8 cellular contexts compared by ENCODE assay signal in genomic region chr9:131799177-131799823, GRCh38. TPM values are rescaled to one million over a fixed set of nuclear protein-coding genes. Genes with fewer than 3 reads are reported as not detected.
A peak's percentile ranks its signal among the peaks of the same experiment; 100 is the strongest.
DNase-seq lines count a peak whose midpoint lies in the region; ATAC-seq and TF ChIP-seq lines count a peak whose summit lies in the region.

No MANE protein-coding gene starts in this region.

- H3K9me3 ChIP-seq in SJCRH30 (replicated peaks), result no peaks in the 10 kb centered on the region
- no peaks in the 10 kb centered on the region for H3K9me3 ChIP-seq in adrenal gland (replicated peaks in 1 of 3)

- TF ChIP-seq CTCF in adrenal gland (IDR thresholded peaks at IDR 0.05), result no peak

- DNase-seq in GM19240 (ENCODE audit: insufficient read length, low spot score) (peak; percentile 46), SJCRH30 (peak; percentile 83 to 90), adrenal gland (peak; percentile 34 to 67 (median 55)), islet precursor cell (peak; percentile 88), NCI-H510A treated with DMSO at 0.1 percent for 48 hours (lab: John Stamatoyannopoulos, UW) (no peak), posterior vena cava (ENCODE audit: low spot score) (no peak)
- peak; percentile 46 for DNase-seq in stimulated activated CD8-positive, alpha-beta memory T cell treated with anti-CD3 and anti-CD28 coated beads, Interleukin-15, amount 100 ng/mL, for 1 hour (ENCODE audit: low read depth)

- peaks cover 11% of the 10 kb centered on the region; the same call in 1 of the 2 replicates for H3K27me3 ChIP-seq in SJCRH30
- peaks cover 7% of the 10 kb centered on the region for H3K27me3 ChIP-seq in adrenal gland

- no peak overlapping the region for H3K27ac ChIP-seq in SJCRH30
- H3K27ac ChIP-seq in adrenal gland, result no peak overlapping the region

- intact Hi-C loops in adrenal gland (cut with DNase I), result loop anchor here in 1 of 2 donors (10.0 kb wide), 1 partner anchor 316 kb away; no protein-coding TSS in a partner anchor
- intact Hi-C loops in posterior vena cava (cut with DNase I), result no loop called here

- no peak for TF ChIP-seq POLR2A in adrenal gland (IDR thresholded peaks at IDR 0.05)

- WGBS in adrenal gland, 4 donors, result 52 to 59% (median 54%) methylated on average over 8 of the region's 8 CpGs

- ATAC-seq in GM21447 (IDR thresholded peaks at IDR 0.05; ENCODE audit: unreplicated experiment), result no peak

- H3K36me3 ChIP-seq in SJCRH30 (no peaks in the 10 kb centered on the region), adrenal gland (replicated peaks in 1 of 2) (no peaks in the 10 kb centered on the region)

- H3K4me3 ChIP-seq in SJCRH30 (no peak overlapping the region), adrenal gland (no peak overlapping the region)

- no peaks in the 10 kb centered on the region for H3K4me1 ChIP-seq in SJCRH30
- no peaks in the 10 kb centered on the region for H3K4me1 ChIP-seq in adrenal gland (replicated peaks in 1 of 2)

RNA-seq across cellular contexts. Expression of gene RAPGEF1, which starts 59.4 kb away (rescaled TPM):
- 78.5 and 82.0 TPM in 2 replicates for total RNA-seq in SJCRH30 (2014; rRNA removed; shearing (Covaris generic))
- total RNA-seq in adrenal gland (100 to 1,000 TPM in 1 of 8 donors, 10 to 100 TPM in 7; 38.6 to 136 (median 61.2) TPM), posterior vena cava (10 to 100 TPM; 74.5 to 90.8 TPM)
- 10 to 100 TPM; 14.5 to 48.7 (median 26.9) TPM for polyA plus RNA-seq in adrenal gland

Comparison
In these comparisons a context has a peak if more than half of its experiments do, and no peak if none do; other contexts are left out.
1. DNase-seq: peak in GM19240 (single experiment), SJCRH30 (2 of 2), adrenal gland (7 of 7), islet precursor cell (single experiment) and stimulated activated CD8-positive, alpha-beta memory T cell treated with anti-CD3 and anti-CD28 coated beads, Interleukin-15, amount 100 ng/mL, for 1 hour (single experiment); none in NCI-H510A treated with DMSO at 0.1 percent for 48 hours (single experiment) and posterior vena cava (single experiment).